In the genomic region with DNA sequence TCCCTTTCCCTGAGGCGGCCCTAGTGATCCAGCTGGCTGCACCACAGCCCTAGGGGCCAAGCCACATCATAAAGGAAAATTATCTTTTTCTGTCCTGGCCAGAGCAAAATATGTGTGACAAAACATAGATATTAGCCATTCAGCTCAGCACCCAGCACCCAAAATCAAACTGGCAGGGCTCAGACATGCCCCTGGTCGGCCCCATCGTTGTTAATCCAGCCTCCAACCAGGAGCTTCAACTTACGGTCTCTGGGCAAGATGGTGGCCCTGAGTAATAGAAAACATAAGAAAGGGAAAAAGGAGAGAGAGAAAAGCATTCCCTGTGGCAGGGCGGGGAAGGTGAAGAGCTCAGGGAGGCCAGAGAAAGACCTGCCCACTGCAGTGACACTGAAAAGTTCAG, we compare ENCODE assay signal across 28 cellular contexts.
"Had no signal": no experiment of that assay in that cellular context is flagged by ENCODE, and none has a peak within 500 bp of the region (broad histone marks: within the 10 kb centered on the region; RNA-seq: fewer than 3 reads in every experiment).

No MANE protein-coding gene starts in this region.

- H3K27me3 ChIP-seq: stomach, suprapubic skin, testis, thyroid gland, tibial artery, tibial nerve, transverse colon, upper lobe of right lung, uterus, vagina had no signal

- H3K9me3 ChIP-seq: stomach, suprapubic skin, testis, thoracic aorta, thyroid gland, tibial artery, tibial nerve, transverse colon, upper lobe of right lung, uterus, vagina had no signal

- FAIRE-seq: urothelium cell line had no signal

- H3K36me3 ChIP-seq: transverse colon, uterus had no signal

- H3K4me1 Mint-ChIP-seq: stimulated activated effector memory CD8-positive, alpha-beta T cell treated with anti-CD3 and anti-CD28 coated beads, Interleukin-12 subunit alpha, Interleukin-12 subunit beta, amount 100 ng/mL, for 72 hours; stimulated activated memory B cell treated with anti-CD40 and anti-IgM and Interleukin-4, amounts not matched to agents 10 μg/mL and 1 μg/mL and 100 μg/mL, for 72 hours; stimulated activated naive B cell treated with anti-CD40 and anti-IgM and Interleukin-4, amounts not matched to agents 10 μg/mL and 1 μg/mL and 100 μg/mL, for 72 hours; stimulated activated naive CD8-positive, alpha-beta T cell treated with anti-CD3 and anti-CD28 coated beads, Interleukin-15, amount 100 ng/mL, for 72 hours had no signal

- DNase-seq: stimulated activated CD4-positive, alpha-beta T cell treated with anti-CD3 and anti-CD28 coated beads, Interleukin-2, amount 100 ng/mL, for 48 hours; stimulated activated CD4-positive, alpha-beta T cell treated with anti-CD3 and anti-CD28 coated beads, Interleukin-4, amount 100 ng/mL, for 1 hour; stimulated activated CD4-positive, alpha-beta T cell treated with anti-CD3 and anti-CD28 coated beads, Interleukin-4, amount 100 ng/mL, for 24 hours; stimulated activated CD4-positive, alpha-beta T cell treated with anti-CD3 and anti-CD28 coated beads, Interleukin-4, amount 100 ng/mL, for 4 hours; stimulated activated CD8-positive, alpha-beta memory T cell treated with anti-CD3 and anti-CD28 coated beads, Interleukin-4, amount 100 ng/mL, for 48 hours; stimulated activated naive B cell treated with anti-CD40 and anti-IgM and Interleukin-4, amounts not matched to agents 10 μg/mL and 1 μg/mL and 100 μg/mL, for 72 hours; stimulated activated naive CD4-positive, alpha-beta T cell; stimulated activated naive CD4-positive, alpha-beta T cell treated with Interleukin-2 at 50 U/mL for 16 hours; stimulated activated naive CD8-positive, alpha-beta T cell treated with anti-CD3 and anti-CD28 coated beads, Interleukin-15, amount 100 ng/mL, for 72 hours; stimulated activated naive CD8-positive, alpha-beta T cell treated with anti-CD3 and anti-CD28 coated beads, Interleukin-15, Interleukin-2, amounts not matched to agents 100 U/mL and 50 U/mL, for 24 hours; stomach; substantia nigra; testis; thyroid gland; tibial artery; transverse colon; trophoblast cell; upper lobe of right lung; uterus had no signal

- H3K27me3 Mint-ChIP-seq: stimulated activated naive CD8-positive, alpha-beta T cell treated with anti-CD3 and anti-CD28 coated beads, Interleukin-15, amount 100 ng/mL, for 72 hours; type B pancreatic cell had no signal

- H3K4me1 ChIP-seq: stomach, suprapubic skin, testis, thyroid gland, tibial artery, transverse colon, upper lobe of right lung, uterus, vagina had no signal

- H3K9me3 Mint-ChIP-seq: stimulated activated effector memory CD8-positive, alpha-beta T cell treated with anti-CD3 and anti-CD28 coated beads, Interleukin-12 subunit alpha, Interleukin-12 subunit beta, amount 100 ng/mL, for 72 hours; stimulated activated naive CD8-positive, alpha-beta T cell treated with anti-CD3 and anti-CD28 coated beads, Interleukin-15, Interleukin-2, amounts not matched to agents 100 ng/mL and 50 ng/mL, for 24 hours; type B pancreatic cell had no signal

- H3K27ac Mint-ChIP-seq: stimulated activated effector memory CD8-positive, alpha-beta T cell treated with anti-CD3 and anti-CD28 coated beads, Interleukin-12 subunit alpha, Interleukin-12 subunit beta, amount 100 ng/mL, for 72 hours; stimulated activated memory B cell treated with anti-CD40 and anti-IgM and Interleukin-4, amounts not matched to agents 10 μg/mL and 1 μg/mL and 100 μg/mL, for 72 hours; stimulated activated naive B cell treated with anti-CD40 and anti-IgM and Interleukin-4, amounts not matched to agents 10 μg/mL and 1 μg/mL and 100 μg/mL, for 72 hours; stimulated activated naive CD8-positive, alpha-beta T cell treated with anti-CD3 and anti-CD28 coated beads, Interleukin-15, Interleukin-2, amounts not matched to agents 100 ng/mL and 50 ng/mL, for 24 hours; type B pancreatic cell had no signal

- H3K36me3 Mint-ChIP-seq: stimulated activated effector memory CD8-positive, alpha-beta T cell treated with anti-CD3 and anti-CD28 coated beads, Interleukin-12 subunit alpha, Interleukin-12 subunit beta, amount 100 ng/mL, for 72 hours; stimulated activated memory B cell treated with anti-CD40 and anti-IgM and Interleukin-4, amounts not matched to agents 10 μg/mL and 1 μg/mL and 100 μg/mL, for 72 hours; stimulated activated naive B cell treated with anti-CD40 and anti-IgM and Interleukin-4, amounts not matched to agents 10 μg/mL and 1 μg/mL and 100 μg/mL, for 72 hours had no signal

- H3K4me3 Mint-ChIP-seq: stimulated activated effector memory CD8-positive, alpha-beta T cell treated with anti-CD3 and anti-CD28 coated beads, Interleukin-12 subunit alpha, Interleukin-12 subunit beta, amount 100 ng/mL, for 72 hours; stimulated activated memory B cell treated with anti-CD40 and anti-IgM and Interleukin-4, amounts not matched to agents 10 μg/mL and 1 μg/mL and 100 μg/mL, for 72 hours; stimulated activated naive B cell treated with anti-CD40 and anti-IgM and Interleukin-4, amounts not matched to agents 10 μg/mL and 1 μg/mL and 100 μg/mL, for 72 hours; stimulated activated naive CD8-positive, alpha-beta T cell treated with anti-CD3 and anti-CD28 coated beads, Interleukin-15, amount 100 ng/mL, for 72 hours; stimulated activated naive CD8-positive, alpha-beta T cell treated with anti-CD3 and anti-CD28 coated beads, Interleukin-15, Interleukin-2, amounts not matched to agents 100 ng/mL and 50 ng/mL, for 24 hours; type B pancreatic cell had no signal

- H3K27ac ChIP-seq: stomach, suprapubic skin, testis, thoracic aorta, thyroid gland, tibial artery, tibial nerve, transverse colon, upper lobe of right lung, uterus, vagina had no signal

- ATAC-seq: stimulated activated effector memory CD8-positive, alpha-beta T cell treated with anti-CD3 and anti-CD28 coated beads, Interleukin-12 subunit alpha, Interleukin-12 subunit beta, amount 100 ng/mL, for 72 hours; stimulated activated memory B cell treated with anti-CD40 and anti-IgM and Interleukin-4, amounts not matched to agents 10 μg/mL and 1 μg/mL and 100 μg/mL, for 72 hours; stimulated activated naive B cell treated with anti-CD40 and anti-IgM and Interleukin-4, amounts not matched to agents 10 μg/mL and 1 μg/mL and 100 μg/mL, for 72 hours; stimulated activated naive CD8-positive, alpha-beta T cell treated with anti-CD3 and anti-CD28 coated beads, Interleukin-15, amount 100 ng/mL, for 72 hours; stimulated activated naive CD8-positive, alpha-beta T cell treated with anti-CD3 and anti-CD28 coated beads, Interleukin-15, Interleukin-2, amounts not matched to agents 100 U/mL and 50 U/mL, for 24 hours; upper lobe of right lung had no signal

- H3K4me3 ChIP-seq: stomach, suprapubic skin, testis, thoracic aorta, thyroid gland, tibial artery, tibial nerve, transverse colon, upper lobe of right lung, uterus, vagina had no signal
